Comparison of ENCODE assay signal across 20 cellular contexts in genomic region chr3:197253243-197253947, GRCh38. TPM values are rescaled to one million over a fixed set of nuclear protein-coding genes. Genes with fewer than 3 reads are reported as not detected.
A peak's percentile ranks its signal among the peaks of the same experiment; 100 is the strongest.
DNase-seq lines count a peak whose midpoint lies in the region; ATAC-seq and TF ChIP-seq lines count a peak whose summit lies in the region.
"Had no signal": no experiment of that assay in that cellular context is flagged by ENCODE, and none has a peak within 500 bp of the region (broad histone marks: within the 10 kb centered on the region; RNA-seq: fewer than 3 reads in every experiment).

No MANE protein-coding gene starts in this region.

- H3K4me1 Mint-ChIP-seq in activated naive CD4-positive, alpha-beta T cell treated with anti-CD3 and anti-CD28 coated beads for 36 hours (ENCODE audit: low read depth), result peaks cover 48% of the 10 kb centered on the region
- peaks cover 24% of the 10 kb centered on the region for H3K4me1 Mint-ChIP-seq in activated naive CD8-positive, alpha-beta T cell treated with anti-CD3 and anti-CD28 coated beads, Interleukin-2, amount 10 ng/mL, durations not matched to agents 7 days and 5 days

- POLR2A ChIA-PET in activated naive CD8-positive, alpha-beta T cell treated with anti-CD3 and anti-CD28 coated beads, Interleukin-2, amount 10 ng/mL, durations not matched to agents 7 days and 5 days (lab: Charles Lee), result no interaction called here
- POLR2A ChIA-PET in OCI-LY7 (lab: Charles Lee), result no interaction called here

- DNase-seq in activated naive CD4-positive, alpha-beta T cell treated with anti-CD3 and anti-CD28 coated beads for 36 hours, result peak; percentile 21
- no peak for DNase-seq in activated naive CD4-positive, alpha-beta T cell (lab: John Stamatoyannopoulos, UW)
- peak; percentile 41 for DNase-seq in Jurkat, Clone E6-1 (ENCODE audit: low read depth, low spot score)
- DNase-seq in activated naive CD8-positive, alpha-beta T cell treated with anti-CD3 and anti-CD28 coated beads, Interleukin-2, amount 10 ng/mL, durations not matched to agents 7 days and 5 days, result no peak
- DNase-seq in osteoblast (ENCODE audit: insufficient read length, low spot score, missing footprints) (no peak), T-helper 9 cell (no peak), OCI-LY7 (ENCODE audit: low spot score) (no peak)
- DNase-seq: activated CD8-positive, alpha-beta memory T cell treated with anti-CD3 and anti-CD28 coated beads for 24 hours; anterior cingulate cortex; caudate nucleus; kidney glomerular epithelial cell; NCI-H1436 treated with DMSO at 0.1 percent for 48 hours; NCI-H526; ovary; right cardiac atrium had no signal

- peaks cover 26% of the 10 kb centered on the region for H3K36me3 Mint-ChIP-seq in activated naive CD4-positive, alpha-beta T cell treated with anti-CD3 and anti-CD28 coated beads for 36 hours (ENCODE audit: low read depth)
- H3K36me3 Mint-ChIP-seq in activated naive CD8-positive, alpha-beta T cell treated with anti-CD3 and anti-CD28 coated beads, Interleukin-2, amount 10 ng/mL, durations not matched to agents 7 days and 5 days, result peaks cover 43% of the 10 kb centered on the region

- H3K27ac Mint-ChIP-seq in activated naive CD4-positive, alpha-beta T cell treated with anti-CD3 and anti-CD28 coated beads for 36 hours, result peak overlapping the region; percentile 10
- no peak overlapping the region for H3K27ac Mint-ChIP-seq in activated naive CD8-positive, alpha-beta T cell treated with anti-CD3 and anti-CD28 coated beads, Interleukin-2, amount 10 ng/mL, durations not matched to agents 7 days and 5 days
- H3K27ac Mint-ChIP-seq: stimulated activated memory B cell treated with anti-CD40 and anti-IgM and Interleukin-4, amounts not matched to agents 10 μg/mL and 1 μg/mL and 100 μg/mL, for 72 hours had no signal

- no peaks in the 10 kb centered on the region for H3K27me3 Mint-ChIP-seq in activated naive CD4-positive, alpha-beta T cell treated with anti-CD3 and anti-CD28 coated beads for 36 hours (ENCODE audit: low read depth)
- no peaks in the 10 kb centered on the region for H3K27me3 Mint-ChIP-seq in activated naive CD8-positive, alpha-beta T cell treated with anti-CD3 and anti-CD28 coated beads, Interleukin-2, amount 10 ng/mL, durations not matched to agents 7 days and 5 days
- H3K27me3 Mint-ChIP-seq: stimulated activated memory B cell treated with anti-CD40 and anti-IgM and Interleukin-4, amounts not matched to agents 10 μg/mL and 1 μg/mL and 100 μg/mL, for 72 hours had no signal

- H3K27ac ChIP-seq in osteoblast (ENCODE audit: low read depth, low read length), result peak overlapping the region; percentile 34
- H3K27ac ChIP-seq in OCI-LY7 (ENCODE audit: low read depth, low read length, poor library complexity, severe bottlenecking), result no peak overlapping the region
- H3K27ac ChIP-seq: C4-2B, ovary, VCaP had no signal

- intact Hi-C loops in activated naive CD4-positive, alpha-beta T cell treated with anti-CD3 and anti-CD28 coated beads for 36 hours (cut with micrococcal nuclease), result loop anchor here (1.0 kb wide), 1 partner anchor 203 kb away; no protein-coding TSS in a partner anchor
- intact Hi-C loops in OCI-LY7 (cut with micrococcal nuclease; ENCODE audit: unreplicated experiment), result no loop called here

- H3K27me3 ChIP-seq in osteoblast (ENCODE audit: insufficient read depth, low read length), result no peaks in the 10 kb centered on the region
- H3K27me3 ChIP-seq: ovary had no signal

- ATAC-seq in activated naive CD8-positive, alpha-beta T cell treated with anti-CD3 and anti-CD28 coated beads, Interleukin-2, amount 10 ng/mL, durations not matched to agents 7 days and 5 days (ENCODE audit: low read depth), result peak; percentile 66
- ATAC-seq in GM18907 (IDR thresholded peaks at IDR 0.05; ENCODE audit: unreplicated experiment), result no peak
- ATAC-seq: right cardiac atrium; Right ventricle myocardium inferior; stimulated activated memory B cell treated with anti-CD40 and anti-IgM and Interleukin-4, amounts not matched to agents 10 μg/mL and 1 μg/mL and 100 μg/mL, for 72 hours had no signal

- H3K9me3 Mint-ChIP-seq in activated naive CD4-positive, alpha-beta T cell treated with anti-CD3 and anti-CD28 coated beads for 36 hours, result peaks cover 18% of the 10 kb centered on the region
- H3K9me3 Mint-ChIP-seq in activated naive CD8-positive, alpha-beta T cell treated with anti-CD3 and anti-CD28 coated beads, Interleukin-2, amount 10 ng/mL, durations not matched to agents 7 days and 5 days, result peaks cover 14% of the 10 kb centered on the region

- no peaks in the 10 kb centered on the region for H3K9me2 ChIP-seq in OCI-LY7 (ENCODE audit: insufficient read depth, low read length)

- TF ChIP-seq CTCF in osteoblast (IDR thresholded peaks at IDR 0.05; ENCODE audit: extremely low read depth, low read depth, low read length) (no peak), OCI-LY7 (conservative IDR thresholded peaks at IDR 0.05; ENCODE audit: low read length) (no peak)

- H3K36me3 ChIP-seq in osteoblast (ENCODE audit: insufficient read depth, low read length) (peaks cover 4% of the 10 kb centered on the region), OCI-LY7 (ENCODE audit: insufficient read depth, low read length) (peaks cover 51% of the 10 kb centered on the region)
- H3K36me3 ChIP-seq: ovary had no signal

- no TSS peak for BruUV-seq in OCI-LY7 (replicated peaks; lab: Mats Ljungman, UMichigan)

- H4K20me1 ChIP-seq in osteoblast (ENCODE audit: insufficient read depth, low read length) (peaks cover 8% of the 10 kb centered on the region), OCI-LY7 (ENCODE audit: insufficient read depth, low read length) (peaks cover 18% of the 10 kb centered on the region; the same call in 1 of the 2 replicates)

- H2AFZ ChIP-seq in osteoblast (ENCODE audit: low read length) (no peak overlapping the region), OCI-LY7 (ENCODE audit: low read length) (no peak overlapping the region)

- no peak overlapping the region for H3K4me2 ChIP-seq in osteoblast (ENCODE audit: insufficient read depth, low read length)
- no peak overlapping the region for H3K4me2 ChIP-seq in OCI-LY7 (ENCODE audit: low read length)

- H3K79me2 ChIP-seq in osteoblast (ENCODE audit: insufficient read depth, low read length) (peaks cover 97% of the 10 kb centered on the region), OCI-LY7 (ENCODE audit: insufficient read depth, low read depth, low read length) (peaks cover 89% of the 10 kb centered on the region)

- CTCF ChIA-PET in activated naive CD4-positive, alpha-beta T cell treated with anti-CD3 and anti-CD28 coated beads for 36 hours (lab: Charles Lee), result no interaction called here
- CTCF ChIA-PET in OCI-LY7 (lab: Charles Lee; ENCODE audit: unreplicated experiment), result no interaction called here

- no peak overlapping the region for H3K4me3 ChIP-seq in Jurkat, Clone E6-1 (ENCODE audit: low read length)
- H3K4me3 ChIP-seq in osteoblast (ENCODE audit: insufficient read depth, low read length) (no peak overlapping the region), OCI-LY7 (ENCODE audit: low read depth, low read length, poor library complexity, severe bottlenecking) (no peak overlapping the region)
- H3K4me3 ChIP-seq: ovary had no signal

- H3K9me3 ChIP-seq in osteoblast (ENCODE audit: low read depth, low read length) (peaks cover 4% of the 10 kb centered on the region), OCI-LY7 (ENCODE audit: low read length) (peaks cover 28% of the 10 kb centered on the region)

- no peak overlapping the region for H3K4me3 Mint-ChIP-seq in activated naive CD4-positive, alpha-beta T cell treated with anti-CD3 and anti-CD28 coated beads for 36 hours
- no peak overlapping the region for H3K4me3 Mint-ChIP-seq in activated naive CD8-positive, alpha-beta T cell treated with anti-CD3 and anti-CD28 coated beads, Interleukin-2, amount 10 ng/mL, durations not matched to agents 7 days and 5 days
- H3K4me3 Mint-ChIP-seq: stimulated activated memory B cell treated with anti-CD40 and anti-IgM and Interleukin-4, amounts not matched to agents 10 μg/mL and 1 μg/mL and 100 μg/mL, for 72 hours had no signal

- H3K4me1 ChIP-seq in osteoblast (ENCODE audit: insufficient read depth, low read length), result peaks cover 10% of the 10 kb centered on the region
- H3K4me1 ChIP-seq in OCI-LY7 (ENCODE audit: insufficient read depth, low read length, poor library complexity, severe bottlenecking), result no peaks in the 10 kb centered on the region

RNA-seq across cellular contexts. Expression of gene DLG1, which starts 45.0 kb away (rescaled TPM):
- total RNA-seq in activated naive CD4-positive, alpha-beta T cell treated with anti-CD3 and anti-CD28 coated beads for 36 hours, result 10 to 100 TPM; 51.9 to 55.2 TPM
- 41.9 TPM for polyA plus RNA-seq in Jurkat, Clone E6-1 (2012; ENCODE audit: insufficient read depth, insufficient read length)
- total RNA-seq in activated naive CD8-positive, alpha-beta T cell treated with anti-CD3 and anti-CD28 coated beads, Interleukin-2, amount 10 ng/mL, durations not matched to agents 7 days and 5 days, result 10 to 100 TPM; 83.4 to 86.5 TPM
- total RNA-seq in osteoblast, result 76.6 and 79.3 TPM in 2 replicates
- 48.9 and 78.7 TPM in 2 replicates for total RNA-seq in OCI-LY7 (2014; rRNA removed; shearing (Covaris generic))
- total RNA-seq in OCI-LY7 (2022), result 95.1 and 95.6 TPM in 2 replicates

Comparison
In these comparisons a context has a peak if more than half of its experiments do, and no peak if none do; other contexts are left out.
1. DNase-seq: peak in activated naive CD4-positive, alpha-beta T cell treated with anti-CD3 and anti-CD28 coated beads for 36 hours (single experiment) and Jurkat, Clone E6-1 (single experiment); none in activated naive CD4-positive, alpha-beta T cell (0 of 4), activated naive CD8-positive, alpha-beta T cell treated with anti-CD3 and anti-CD28 coated beads, Interleukin-2, amount 10 ng/mL, durations not matched to agents 7 days and 5 days (single experiment), osteoblast (single experiment), T-helper 9 cell (single experiment) and OCI-LY7 (single experiment).